ENCODE assay signal across 16 cellular contexts in genomic region chr2:240403358-240404104, GRCh38. TPM values are rescaled to one million over a fixed set of nuclear protein-coding genes. Genes with fewer than 3 reads are reported as not detected.
A peak's percentile ranks its signal among the peaks of the same experiment; 100 is the strongest.
DNase-seq lines count a peak whose midpoint lies in the region; ATAC-seq and TF ChIP-seq lines count a peak whose summit lies in the region.
"Had no signal": no experiment of that assay in that cellular context is flagged by ENCODE, and none has a peak within 500 bp of the region (broad histone marks: within the 10 kb centered on the region; RNA-seq: fewer than 3 reads in every experiment).

No MANE protein-coding gene starts in this region.

- peak; percentile 24 for ATAC-seq in activated CD8-positive, alpha-beta T cell treated with anti-CD3 and anti-CD28 coated beads for 36 hours
- no peak for ATAC-seq in activated CD8-positive, alpha-beta T cell treated with anti-CD3 and anti-CD28 coated beads, Interleukin-2, amount 10 ng/mL, durations not matched to agents 7 days and 5 days
- peak; percentile 71 for ATAC-seq in activated T-helper 17 cell treated with anti-CD3 and anti-CD28 coated beads, Interleukin-2, amount 50 U/mL, for 72 hours (replicated peaks)
- no peak for ATAC-seq in HG02885 (IDR thresholded peaks at IDR 0.05; ENCODE audit: poor library complexity, unreplicated experiment)
- ATAC-seq in natural killer cell = no peak
- no peak for ATAC-seq in HG02798 (IDR thresholded peaks at IDR 0.05; ENCODE audit: poor library complexity, unreplicated experiment)
- ATAC-seq: A549 had no signal

- H3K18ac ChIP-seq in neuronal stem cell (ENCODE audit: low read length) = no peak overlapping the region

- H3K9me3 Mint-ChIP-seq in activated CD8-positive, alpha-beta T cell treated with anti-CD3 and anti-CD28 coated beads for 36 hours = no peaks in the 10 kb centered on the region
- H3K9me3 Mint-ChIP-seq in activated CD8-positive, alpha-beta T cell treated with anti-CD3 and anti-CD28 coated beads, Interleukin-2, amount 10 ng/mL, durations not matched to agents 7 days and 5 days (ENCODE audit: insufficient read depth) = no peaks in the 10 kb centered on the region
- H3K9me3 Mint-ChIP-seq in CD4-positive, alpha-beta memory T cell = no peaks in the 10 kb centered on the region
- H3K9me3 Mint-ChIP-seq in activated T-helper 17 cell treated with anti-CD3 and anti-CD28 coated beads, Interleukin-2, amount 50 U/mL, for 72 hours = no peaks in the 10 kb centered on the region
- H3K9me3 Mint-ChIP-seq in natural killer cell = no peaks in the 10 kb centered on the region
- H3K9me3 Mint-ChIP-seq: mesothelial cell of epicardium, neural progenitor cell had no signal

- H2BK15ac ChIP-seq in neuronal stem cell (ENCODE audit: low read length) = no peak overlapping the region

- H3K4me1 Mint-ChIP-seq in activated CD8-positive, alpha-beta T cell treated with anti-CD3 and anti-CD28 coated beads for 36 hours (ENCODE audit: low read depth) = peaks cover 8% of the 10 kb centered on the region
- H3K4me1 Mint-ChIP-seq in activated CD8-positive, alpha-beta T cell treated with anti-CD3 and anti-CD28 coated beads, Interleukin-2, amount 10 ng/mL, durations not matched to agents 7 days and 5 days (ENCODE audit: low read depth) = peaks cover 12% of the 10 kb centered on the region
- H3K4me1 Mint-ChIP-seq in CD4-positive, alpha-beta memory T cell = peaks cover 9 to 20% (median 17%) of the 10 kb centered on the region in 4 donors
- peaks cover 6% of the 10 kb centered on the region for H3K4me1 Mint-ChIP-seq in activated T-helper 17 cell treated with anti-CD3 and anti-CD28 coated beads, Interleukin-2, amount 50 U/mL, for 72 hours
- H3K4me1 Mint-ChIP-seq in natural killer cell = no peaks in the 10 kb centered on the region

- H3K79me1 ChIP-seq in neuronal stem cell (ENCODE audit: low read depth, low read length) = peaks cover 2% of the 10 kb centered on the region

- no peak overlapping the region for H3K27ac ChIP-seq in CD4-positive, alpha-beta memory T cell (ENCODE audit: low read depth, low read length)
- H3K27ac ChIP-seq in neuronal stem cell (replicated peaks; ENCODE audit: low read length) = no peak overlapping the region
- H3K27ac ChIP-seq: A549, C4-2B, neural progenitor cell, PC-9, tibial nerve had no signal

- CTCF ChIA-PET in activated CD8-positive, alpha-beta T cell treated with anti-CD3 and anti-CD28 coated beads for 36 hours (lab: Charles Lee) = no interaction called here
- CTCF ChIA-PET in activated CD8-positive, alpha-beta T cell treated with anti-CD3 and anti-CD28 coated beads, Interleukin-2, amount 10 ng/mL, durations not matched to agents 7 days and 5 days (lab: Charles Lee) = no interaction called here
- CTCF ChIA-PET in CD4-positive, alpha-beta memory T cell (lab: Charles Lee; ENCODE audit: partially characterized antibody) = no interaction called here

- intact Hi-C loops in activated CD8-positive, alpha-beta T cell treated with anti-CD3 and anti-CD28 coated beads for 36 hours (cut with micrococcal nuclease) = no loop called here
- intact Hi-C loops in CD4-positive, alpha-beta memory T cell (cut with micrococcal nuclease) = no loop called here
- intact Hi-C loops in natural killer cell (cut with micrococcal nuclease) = no loop called here

- no peak for TF ChIP-seq CTCF in activated CD8-positive, alpha-beta T cell treated with anti-CD3 and anti-CD28 coated beads for 36 hours (IDR thresholded peaks at IDR 0.05)
- no peak for TF ChIP-seq CTCF in natural killer cell (IDR thresholded peaks at IDR 0.05)

- H4K8ac ChIP-seq in neuronal stem cell (ENCODE audit: low read depth, low read length) = no peak overlapping the region

- H3K4me3 ChIP-seq in CD4-positive, alpha-beta memory T cell (ENCODE audit: low read length in 2 of 2) = peak overlapping the region in 1 of 2 donors; percentile 28
- no peak overlapping the region for H3K4me3 ChIP-seq in neuronal stem cell (ENCODE audit: low read length in 2 of 2)
- H3K4me3 ChIP-seq: A549, neural progenitor cell, PC-9, tibial nerve had no signal

- no peaks in the 10 kb centered on the region for H3K36me3 Mint-ChIP-seq in activated CD8-positive, alpha-beta T cell treated with anti-CD3 and anti-CD28 coated beads for 36 hours (ENCODE audit: low read depth)
- no peaks in the 10 kb centered on the region for H3K36me3 Mint-ChIP-seq in activated CD8-positive, alpha-beta T cell treated with anti-CD3 and anti-CD28 coated beads, Interleukin-2, amount 10 ng/mL, durations not matched to agents 7 days and 5 days (ENCODE audit: low read depth)
- H3K36me3 Mint-ChIP-seq in CD4-positive, alpha-beta memory T cell = no peaks in the 10 kb centered on the region
- no peaks in the 10 kb centered on the region for H3K36me3 Mint-ChIP-seq in activated T-helper 17 cell treated with anti-CD3 and anti-CD28 coated beads, Interleukin-2, amount 50 U/mL, for 72 hours (ENCODE audit: low read depth)
- H3K36me3 Mint-ChIP-seq in natural killer cell = no peaks in the 10 kb centered on the region
- H3K36me3 Mint-ChIP-seq: mesothelial cell of epicardium, neural progenitor cell had no signal

- H3K27ac Mint-ChIP-seq in activated CD8-positive, alpha-beta T cell treated with anti-CD3 and anti-CD28 coated beads for 36 hours = peak overlapping the region; percentile 44
- no peak overlapping the region for H3K27ac Mint-ChIP-seq in activated CD8-positive, alpha-beta T cell treated with anti-CD3 and anti-CD28 coated beads, Interleukin-2, amount 10 ng/mL, durations not matched to agents 7 days and 5 days
- H3K27ac Mint-ChIP-seq in CD4-positive, alpha-beta memory T cell = peak overlapping the region in 6 of 7 donors; percentile 74 to 97 (median 84)
- peak overlapping the region; percentile 72 for H3K27ac Mint-ChIP-seq in activated T-helper 17 cell treated with anti-CD3 and anti-CD28 coated beads, Interleukin-2, amount 50 U/mL, for 72 hours
- no peak overlapping the region for H3K27ac Mint-ChIP-seq in natural killer cell
- H3K27ac Mint-ChIP-seq: mesothelial cell of epicardium had no signal

- no peak overlapping the region for H3K4me3 Mint-ChIP-seq in activated CD8-positive, alpha-beta T cell treated with anti-CD3 and anti-CD28 coated beads for 36 hours
- no peak overlapping the region for H3K4me3 Mint-ChIP-seq in activated CD8-positive, alpha-beta T cell treated with anti-CD3 and anti-CD28 coated beads, Interleukin-2, amount 10 ng/mL, durations not matched to agents 7 days and 5 days
- H3K4me3 Mint-ChIP-seq in CD4-positive, alpha-beta memory T cell = peak overlapping the region; percentile 59 to 92 (median 74)
- peak overlapping the region; percentile 75 for H3K4me3 Mint-ChIP-seq in activated T-helper 17 cell treated with anti-CD3 and anti-CD28 coated beads, Interleukin-2, amount 50 U/mL, for 72 hours
- no peak overlapping the region for H3K4me3 Mint-ChIP-seq in natural killer cell
- H3K4me3 Mint-ChIP-seq: mesothelial cell of epicardium, neural progenitor cell had no signal

- no peak overlapping the region for H4K91ac ChIP-seq in neuronal stem cell (ENCODE audit: low read depth, low read length, poor library complexity)

- H3K36me3 ChIP-seq in CD4-positive, alpha-beta memory T cell (ENCODE audit: insufficient read depth, low read length) = no peaks in the 10 kb centered on the region
- no peaks in the 10 kb centered on the region for H3K36me3 ChIP-seq in neuronal stem cell (replicated peaks in 1 of 2; ENCODE audit: control insufficient read depth in 2 of 2, insufficient read depth in 2 of 2, low read length in 2 of 2)
- H3K36me3 ChIP-seq: neural progenitor cell, tibial nerve had no signal

- H2BK5ac ChIP-seq in neuronal stem cell (ENCODE audit: low read length) = no peak overlapping the region

- no peaks in the 10 kb centered on the region for H3K9me3 ChIP-seq in CD4-positive, alpha-beta memory T cell (ENCODE audit: control insufficient read depth in 1 of 2, low read length in 2 of 2)
- H3K9me3 ChIP-seq in neuronal stem cell (replicated peaks in 1 of 2; ENCODE audit: control insufficient read depth in 2 of 2, insufficient read depth in 1 of 2, low read depth in 1 of 2, low read length in 2 of 2) = no peaks in the 10 kb centered on the region
- H3K9me3 ChIP-seq: A549, tibial nerve had no signal

- peaks cover 4% of the 10 kb centered on the region for H3K27me3 Mint-ChIP-seq in activated CD8-positive, alpha-beta T cell treated with anti-CD3 and anti-CD28 coated beads for 36 hours
- peaks cover 4% of the 10 kb centered on the region for H3K27me3 Mint-ChIP-seq in activated CD8-positive, alpha-beta T cell treated with anti-CD3 and anti-CD28 coated beads, Interleukin-2, amount 10 ng/mL, durations not matched to agents 7 days and 5 days (ENCODE audit: low read depth)
- H3K27me3 Mint-ChIP-seq in CD4-positive, alpha-beta memory T cell = no peaks in the 10 kb centered on the region
- H3K27me3 Mint-ChIP-seq in activated T-helper 17 cell treated with anti-CD3 and anti-CD28 coated beads, Interleukin-2, amount 50 U/mL, for 72 hours = no peaks in the 10 kb centered on the region
- H3K27me3 Mint-ChIP-seq in natural killer cell (ENCODE audit: low read depth in 2 of 2) = peaks cover 0 to 10% of the 10 kb centered on the region in 2 donors

- H3K14ac ChIP-seq in neuronal stem cell (ENCODE audit: low read length) = no peak overlapping the region

- POLR2A ChIA-PET in activated CD8-positive, alpha-beta T cell treated with anti-CD3 and anti-CD28 coated beads for 36 hours (lab: Charles Lee) = no interaction called here
- POLR2A ChIA-PET in activated CD8-positive, alpha-beta T cell treated with anti-CD3 and anti-CD28 coated beads, Interleukin-2, amount 10 ng/mL, durations not matched to agents 7 days and 5 days (lab: Charles Lee) = interaction anchor here (0.8 kb wide), 1 partner anchor 10 kb away, joined by 3 read pairs; no protein-coding TSS in a partner anchor
- POLR2A ChIA-PET in CD4-positive, alpha-beta memory T cell (lab: Charles Lee; ENCODE audit: partially characterized antibody) = no interaction called here

- peaks cover 15% of the 10 kb centered on the region for H3K4me1 ChIP-seq in CD4-positive, alpha-beta memory T cell (ENCODE audit: insufficient read depth, low read length)
- H3K4me1 ChIP-seq in neuronal stem cell (ENCODE audit: control insufficient read depth in 2 of 2, insufficient read depth in 1 of 2, low read depth in 1 of 2, low read length in 2 of 2) = peaks cover 0 to 10% of the 10 kb centered on the region in 2 donors
- H3K4me1 ChIP-seq: A549, tibial nerve had no signal

- H3K9ac ChIP-seq in neuronal stem cell (ENCODE audit: low read depth, low read length, poor library complexity) = no peak overlapping the region
- H3K9ac ChIP-seq: neural progenitor cell had no signal

- WGBS in neuronal stem cell (ENCODE audit: extremely low coverage in 2 of 2, insufficient read length in 2 of 2, insufficient replicate concordance in 1 of 2), 2 donors = no CpG with 5 or more reads among the region's 19 CpGs

- H2AK5ac ChIP-seq in neuronal stem cell (ENCODE audit: low read depth, low read length) = peak overlapping the region; percentile 49

- H2AFZ ChIP-seq in neuronal stem cell (ENCODE audit: low read length) = no peak overlapping the region
- H2AFZ ChIP-seq: neural progenitor cell, PC-9 had no signal

- no peak overlapping the region for H3K4ac ChIP-seq in neuronal stem cell (ENCODE audit: low read length)

- no peaks in the 10 kb centered on the region for H3K27me3 ChIP-seq in CD4-positive, alpha-beta memory T cell (ENCODE audit: insufficient read depth, low read length)
- H3K27me3 ChIP-seq in neuronal stem cell (ENCODE audit: control insufficient read depth in 3 of 3, insufficient read depth in 3 of 3, low read depth in 1 of 3, low read length in 3 of 3) = peaks cover 0 to 25% (median 0%) of the 10 kb centered on the region in 3 experiments
- H3K27me3 ChIP-seq: neural progenitor cell, tibial nerve had no signal

- DNase-seq in activated CD8-positive, alpha-beta T cell treated with anti-CD3 and anti-CD28 coated beads for 36 hours = no peak
- no peak for DNase-seq in activated CD8-positive, alpha-beta T cell treated with anti-CD3 and anti-CD28 coated beads, Interleukin-2, amount 10 ng/mL, durations not matched to agents 7 days and 5 days
- DNase-seq in CD4-positive, alpha-beta memory T cell = peak in 1 of 5 donors; percentile 9
- DNase-seq in neuronal stem cell (ENCODE audit: low spot score) (no peak), natural killer cell (no peak)
- DNase-seq: activated effector memory CD4-positive, alpha-beta T cell treated with Interleukin-2 at 50 U/mL for 16 hours; NCI-H1417; PC-9 had no signal

- no peak overlapping the region for H2BK120ac ChIP-seq in neuronal stem cell (ENCODE audit: low read depth, low read length)

- peak overlapping the region; percentile 36 for H3K23ac ChIP-seq in neuronal stem cell (ENCODE audit: low read depth, low read length, poor library complexity)

- no peak overlapping the region for H3K4me2 ChIP-seq in neuronal stem cell (ENCODE audit: insufficient read depth, low read length, poor library complexity, severe bottlenecking)
- H3K4me2 ChIP-seq: A549, neural progenitor cell, PC-9 had no signal

- H2BK12ac ChIP-seq in neuronal stem cell (ENCODE audit: low read length) = no peak overlapping the region

RNA-seq across cellular contexts. Expression of gene GPC1, which starts 31.9 kb away (rescaled TPM):
- 1 to 10 TPM in 1 of 2 experiments, under 1 TPM in 1; 0.83 to 1.2 TPM for total RNA-seq in activated CD8-positive, alpha-beta T cell treated with anti-CD3 and anti-CD28 coated beads for 36 hours
- 1 to 10 TPM; 4.4 to 5.7 TPM for total RNA-seq in activated CD8-positive, alpha-beta T cell treated with anti-CD3 and anti-CD28 coated beads, Interleukin-2, amount 10 ng/mL, durations not matched to agents 7 days and 5 days
- total RNA-seq in CD4-positive, alpha-beta memory T cell = 1 to 10 TPM; 1.1 to 1.2 TPM
- under 1 TPM; 0.14 to 0.65 TPM for polyA plus RNA-seq in CD4-positive, alpha-beta memory T cell
- total RNA-seq in activated T-helper 17 cell treated with anti-CD3 and anti-CD28 coated beads, Interleukin-2, amount 50 U/mL, for 72 hours = 1 to 10 TPM; 4.0 to 4.6 TPM
- polyA plus RNA-seq in neuronal stem cell (2013, experiment 1 of 2) = 78.0 TPM
- polyA plus RNA-seq in neuronal stem cell (2013, experiment 2 of 2) = 77.4 TPM
- total RNA-seq in natural killer cell = 1 to 10 TPM in 1 of 3 donors, under 1 TPM in 2; 0.79 to 1.4 (median 0.94) TPM

Comparison
In these comparisons a context has a peak if more than half of its experiments do, and no peak if none do; other contexts are left out.
1. ATAC-seq: peak in activated CD8-positive, alpha-beta T cell treated with anti-CD3 and anti-CD28 coated beads for 36 hours (single experiment) and activated T-helper 17 cell treated with anti-CD3 and anti-CD28 coated beads, Interleukin-2, amount 50 U/mL, for 72 hours (single experiment); none in activated CD8-positive, alpha-beta T cell treated with anti-CD3 and anti-CD28 coated beads, Interleukin-2, amount 10 ng/mL, durations not matched to agents 7 days and 5 days (single experiment), HG02885 (single experiment), natural killer cell (0 of 3) and HG02798 (single experiment).
2. H3K27ac Mint-ChIP-seq: peak in activated CD8-positive, alpha-beta T cell treated with anti-CD3 and anti-CD28 coated beads for 36 hours (single experiment), CD4-positive, alpha-beta memory T cell (6 of 7) and activated T-helper 17 cell treated with anti-CD3 and anti-CD28 coated beads, Interleukin-2, amount 50 U/mL, for 72 hours (single experiment); none in activated CD8-positive, alpha-beta T cell treated with anti-CD3 and anti-CD28 coated beads, Interleukin-2, amount 10 ng/mL, durations not matched to agents 7 days and 5 days (single experiment) and natural killer cell (0 of 2).
3. H3K4me3 Mint-ChIP-seq: peak in CD4-positive, alpha-beta memory T cell (8 of 8) and activated T-helper 17 cell treated with anti-CD3 and anti-CD28 coated beads, Interleukin-2, amount 50 U/mL, for 72 hours (single experiment); none in activated CD8-positive, alpha-beta T cell treated with anti-CD3 and anti-CD28 coated beads for 36 hours (single experiment), activated CD8-positive, alpha-beta T cell treated with anti-CD3 and anti-CD28 coated beads, Interleukin-2, amount 10 ng/mL, durations not matched to agents 7 days and 5 days (single experiment) and natural killer cell (single experiment).